Comparison of ENCODE assay signal across 29 cellular contexts in the genomic region with DNA sequence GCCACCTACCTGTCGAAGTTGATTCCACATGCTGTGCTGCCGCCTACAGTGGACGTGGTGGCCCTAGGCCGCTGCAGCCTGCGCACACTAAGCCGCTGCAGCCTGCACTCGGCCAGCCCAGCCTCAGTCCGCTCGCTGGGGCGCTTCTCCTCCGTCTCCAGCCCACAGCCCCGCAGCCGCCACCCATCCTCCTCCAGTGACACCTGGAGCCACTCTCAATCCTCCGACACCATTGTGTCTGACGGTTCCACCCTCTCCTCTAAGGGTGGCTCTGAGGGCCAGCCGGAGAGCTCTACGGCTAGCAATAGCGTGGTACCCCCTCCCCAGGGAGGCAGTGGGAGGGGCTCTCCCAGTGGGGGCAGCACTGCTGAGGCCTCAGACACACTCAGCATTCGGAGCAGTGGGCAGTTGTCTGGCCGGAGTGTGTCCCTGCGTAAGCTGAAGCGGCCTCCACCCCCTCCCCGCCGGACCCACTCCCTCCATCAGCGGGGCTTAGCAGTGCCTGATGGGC. TPM values are rescaled to one million over a fixed set of nuclear protein-coding genes. Genes with fewer than 3 reads are reported as not detected.
A peak's percentile ranks its signal among the peaks of the same experiment; 100 is the strongest.
DNase-seq lines count a peak whose midpoint lies in the region; ATAC-seq and TF ChIP-seq lines count a peak whose summit lies in the region.
"Had no signal": no experiment of that assay in that cellular context is flagged by ENCODE, and none has a peak within 500 bp of the region (broad histone marks: within the 10 kb centered on the region; RNA-seq: fewer than 3 reads in every experiment).

No MANE protein-coding gene starts in this region.

- peak; percentile 41 for DNase-seq in natural killer cell treated with Interleukin-12 subunit alpha and Interleukin-12 subunit beta and Interleukin-15 and Interleukin-18, amount 100 ng/mL, for 72 hours (ENCODE audit: low spot score)
- no peak for DNase-seq in natural killer cell
- DNase-seq in RWPE1 (ENCODE audit: low spot score), result no peak
- DNase-seq in lower lobe of right lung, result peak; percentile 37
- DNase-seq in medulla oblongata (ENCODE audit: extremely low spot score), result no peak
- DNase-seq in left ventricle myocardium superior, result no peak
- DNase-seq in NCI-H187 (lab: John Stamatoyannopoulos, UW), result no peak
- DNase-seq in activated CD4-positive, CD25-positive, alpha-beta regulatory T cell (lab: John Stamatoyannopoulos, UW), result no peak
- DNase-seq: ACHN; activated CD8-positive, alpha-beta T cell treated with anti-CD3 and anti-CD28 coated beads for 36 hours; activated effector memory CD4-positive, alpha-beta T cell treated with anti-CD3 and anti-CD28 coated beads, Interleukin-2, amount 50 U/mL, for 16 hours; central memory CD4-positive, alpha-beta T cell; COR-L47; DMS79; hypothalamus; immature natural killer cell; Kasumi-1; midbrain; naive thymus-derived CD4-positive, alpha-beta T cell; NCI-H1694 treated with DMSO at 0.1 percent for 48 hours; NCI-H69; RPMI8226; small intestine; T-helper 1 cell had no signal

- H3K27ac ChIP-seq in RWPE1, result peak overlapping the region; percentile 100
- H3K27ac ChIP-seq in lower lobe of right lung, result no peak overlapping the region
- H3K27ac ChIP-seq: gastroesophageal sphincter, thoracic aorta had no signal

- H3K9me3 Mint-ChIP-seq in natural killer cell treated with Interleukin-12 subunit alpha and Interleukin-12 subunit beta and Interleukin-15 and Interleukin-18, amount 100 ng/mL, for 72 hours, result no peaks in the 10 kb centered on the region
- no peaks in the 10 kb centered on the region for H3K9me3 Mint-ChIP-seq in natural killer cell
- H3K9me3 Mint-ChIP-seq: activated CD8-positive, alpha-beta T cell treated with anti-CD3 and anti-CD28 coated beads for 36 hours; dendritic cell treated with granulocyte-macrophage colony-stimulating factor and Interleukin-4, amounts not matched to agents 40 ng/mL and 50 ng/mL, for 4 days; immature natural killer cell; stimulated activated naive CD8-positive, alpha-beta T cell treated with anti-CD3 and anti-CD28 coated beads, Interleukin-15, Interleukin-2, amounts not matched to agents 100 ng/mL and 50 ng/mL, for 24 hours had no signal

- no peaks in the 10 kb centered on the region for H3K9me3 ChIP-seq in lower lobe of right lung
- H3K9me3 ChIP-seq: gastroesophageal sphincter, thoracic aorta had no signal

- TF ChIP-seq CTCF in natural killer cell (IDR thresholded peaks at IDR 0.05) (no peak), RWPE1 (conservative IDR thresholded peaks at IDR 0.05; ENCODE audit: low read depth) (no peak), lower lobe of right lung (IDR thresholded peaks at IDR 0.05) (no peak)

- peaks cover 6 to 23% of the 10 kb centered on the region in 2 donors for H3K4me1 Mint-ChIP-seq in natural killer cell treated with Interleukin-12 subunit alpha and Interleukin-12 subunit beta and Interleukin-15 and Interleukin-18, amount 100 ng/mL, for 72 hours (ENCODE audit: low read depth in 2 of 2)
- peaks cover 16 to 19% of the 10 kb centered on the region in 2 donors for H3K4me1 Mint-ChIP-seq in natural killer cell

- ATAC-seq in natural killer cell treated with Interleukin-12 subunit alpha and Interleukin-12 subunit beta and Interleukin-15 and Interleukin-18, amount 100 ng/mL, for 72 hours, result no peak
- ATAC-seq in natural killer cell (no peak), lower lobe of right lung (no peak), left ventricle myocardium superior (no peak)
- ATAC-seq: activated CD8-positive, alpha-beta T cell treated with anti-CD3 and anti-CD28 coated beads for 36 hours; gastroesophageal sphincter; left lobe of liver; naive thymus-derived CD4-positive, alpha-beta T cell had no signal

- CTCF ChIA-PET in RWPE1 (lab: Yijun Ruan, JAX), result interaction anchor here (8.4 kb wide), 1 partner anchor 58 kb away, joined by 132 read pairs; no protein-coding TSS in a partner anchor

- H3K36me3 ChIP-seq in lower lobe of right lung, result peaks cover 51% of the 10 kb centered on the region

- H3K27me3 ChIP-seq in lower lobe of right lung (ENCODE audit: low read depth), result no peaks in the 10 kb centered on the region
- H3K27me3 ChIP-seq: gastroesophageal sphincter had no signal

- H3K36me3 Mint-ChIP-seq in natural killer cell treated with Interleukin-12 subunit alpha and Interleukin-12 subunit beta and Interleukin-15 and Interleukin-18, amount 100 ng/mL, for 72 hours, result no peaks in the 10 kb centered on the region
- H3K36me3 Mint-ChIP-seq in natural killer cell, result no peaks in the 10 kb centered on the region
- H3K36me3 Mint-ChIP-seq: immature natural killer cell had no signal

- peaks cover 59% of the 10 kb centered on the region for H3K4me1 ChIP-seq in lower lobe of right lung

- no peak overlapping the region for H3K27ac Mint-ChIP-seq in natural killer cell treated with Interleukin-12 subunit alpha and Interleukin-12 subunit beta and Interleukin-15 and Interleukin-18, amount 100 ng/mL, for 72 hours
- no peak overlapping the region for H3K27ac Mint-ChIP-seq in natural killer cell
- H3K27ac Mint-ChIP-seq: activated CD8-positive, alpha-beta T cell treated with anti-CD3 and anti-CD28 coated beads for 36 hours; dendritic cell treated with granulocyte-macrophage colony-stimulating factor and Interleukin-4, amounts not matched to agents 40 ng/mL and 50 ng/mL, for 4 days; immature natural killer cell; naive thymus-derived CD4-positive, alpha-beta T cell; stimulated activated naive CD8-positive, alpha-beta T cell treated with anti-CD3 and anti-CD28 coated beads, Interleukin-15, Interleukin-2, amounts not matched to agents 100 ng/mL and 50 ng/mL, for 24 hours had no signal

- no peak overlapping the region for H3K4me3 ChIP-seq in lower lobe of right lung
- H3K4me3 ChIP-seq: gastroesophageal sphincter, thoracic aorta had no signal

- POLR2A ChIA-PET in RWPE1 (lab: Yijun Ruan, JAX; ENCODE audit: low non-redundant PET), result interaction anchor here (1.2 kb wide), 1 partner anchor 11 kb away, joined by 3 read pairs; no protein-coding TSS in a partner anchor

- intact Hi-C loops in natural killer cell (cut with micrococcal nuclease) (no loop called here), lower lobe of right lung (cut with DNase I) (no loop called here), left ventricle myocardium superior (cut with micrococcal nuclease) (loop anchor here (5.0 to 10.0 kb wide), 2 partner anchors 58 to 245 kb away; no protein-coding TSS in a partner anchor)

- no peaks in the 10 kb centered on the region for H3K27me3 Mint-ChIP-seq in natural killer cell treated with Interleukin-12 subunit alpha and Interleukin-12 subunit beta and Interleukin-15 and Interleukin-18, amount 100 ng/mL, for 72 hours
- no peaks in the 10 kb centered on the region for H3K27me3 Mint-ChIP-seq in natural killer cell (ENCODE audit: low read depth in 2 of 2)
- H3K27me3 Mint-ChIP-seq: activated CD8-positive, alpha-beta T cell treated with anti-CD3 and anti-CD28 coated beads for 36 hours; dendritic cell treated with granulocyte-macrophage colony-stimulating factor and Interleukin-4, amounts not matched to agents 40 ng/mL and 50 ng/mL, for 4 days; naive thymus-derived CD4-positive, alpha-beta T cell; stimulated activated naive CD8-positive, alpha-beta T cell treated with anti-CD3 and anti-CD28 coated beads, Interleukin-15, Interleukin-2, amounts not matched to agents 100 ng/mL and 50 ng/mL, for 24 hours had no signal

- no peak overlapping the region for H3K4me3 Mint-ChIP-seq in natural killer cell treated with Interleukin-12 subunit alpha and Interleukin-12 subunit beta and Interleukin-15 and Interleukin-18, amount 100 ng/mL, for 72 hours
- no peak overlapping the region for H3K4me3 Mint-ChIP-seq in natural killer cell
- H3K4me3 Mint-ChIP-seq: activated CD8-positive, alpha-beta T cell treated with anti-CD3 and anti-CD28 coated beads for 36 hours; dendritic cell treated with granulocyte-macrophage colony-stimulating factor and Interleukin-4, amounts not matched to agents 40 ng/mL and 50 ng/mL, for 4 days; immature natural killer cell; naive thymus-derived CD4-positive, alpha-beta T cell; stimulated activated naive CD8-positive, alpha-beta T cell treated with anti-CD3 and anti-CD28 coated beads, Interleukin-15, Interleukin-2, amounts not matched to agents 100 ng/mL and 50 ng/mL, for 24 hours had no signal

RNA-seq across cellular contexts. Expression of a gene that starts 46.9 kb away (rescaled TPM):
- total RNA-seq in natural killer cell treated with Interleukin-12 subunit alpha and Interleukin-12 subunit beta and Interleukin-15 and Interleukin-18, amount 100 ng/mL, for 72 hours, result 100 to 1,000 TPM; 228 to 274 TPM
- 100 to 1,000 TPM; 163 to 223 (median 197) TPM for total RNA-seq in natural killer cell
- 96.7 TPM for total RNA-seq in lower lobe of right lung
- total RNA-seq in left ventricle myocardium superior, result 32.3 TPM

RNA-seq across cellular contexts. Expression of a gene that starts 47.2 kb away (rescaled TPM):
- 10 to 100 TPM; 31.0 to 54.9 TPM for total RNA-seq in natural killer cell treated with Interleukin-12 subunit alpha and Interleukin-12 subunit beta and Interleukin-15 and Interleukin-18, amount 100 ng/mL, for 72 hours
- total RNA-seq in natural killer cell (100 to 1,000 TPM in 1 of 3 donors, 10 to 100 TPM in 2; 84.5 to 114 (median 85.5) TPM), lower lobe of right lung (37.5 TPM), left ventricle myocardium superior (15.7 TPM)

Comparison
In these comparisons a context has a peak if more than half of its experiments do, and no peak if none do; other contexts are left out.
1. DNase-seq: peak in natural killer cell treated with Interleukin-12 subunit alpha and Interleukin-12 subunit beta and Interleukin-15 and Interleukin-18, amount 100 ng/mL, for 72 hours (single experiment) and lower lobe of right lung (single experiment); none in natural killer cell (single experiment), RWPE1 (single experiment), medulla oblongata (single experiment), left ventricle myocardium superior (single experiment), NCI-H187 (0 of 2) and activated CD4-positive, CD25-positive, alpha-beta regulatory T cell (0 of 4).